In the genomic region with DNA sequence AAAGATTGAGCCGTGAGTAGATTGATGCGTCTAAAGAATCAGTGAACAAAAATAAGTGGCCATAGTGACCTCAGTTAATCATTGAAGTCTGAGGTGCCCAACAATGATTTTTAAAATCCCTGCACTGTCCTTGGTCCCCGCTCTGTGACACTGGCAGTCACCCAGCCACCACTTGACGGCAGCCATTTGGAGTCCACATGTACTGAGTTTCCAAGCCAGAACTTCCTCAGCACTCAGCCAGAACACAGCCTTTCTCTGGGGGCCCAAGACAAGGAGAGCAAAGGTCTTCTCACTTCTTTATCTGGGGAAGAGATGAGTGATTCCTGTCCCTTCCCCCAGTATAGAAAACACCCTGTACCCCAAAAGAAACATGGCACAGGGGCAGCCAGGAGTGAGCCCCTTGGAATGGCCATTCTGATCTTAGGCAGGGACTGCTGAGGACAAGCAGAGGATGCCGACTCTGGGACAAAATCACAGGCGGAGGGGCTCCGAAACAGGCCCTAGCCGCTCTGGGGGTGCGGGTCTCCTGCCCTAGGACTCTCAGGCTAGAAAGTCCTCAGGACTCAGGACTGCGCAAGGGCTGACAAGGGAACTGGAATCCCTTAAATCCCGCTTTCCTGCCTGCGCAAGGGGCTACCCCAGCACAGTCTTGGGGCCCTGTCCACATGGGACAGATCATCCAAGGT, we compare ENCODE assay signal across 14 cellular contexts. TPM values are rescaled to one million over a fixed set of nuclear protein-coding genes. Genes with fewer than 3 reads are reported as not detected.
DNase-seq lines count a peak whose midpoint lies in the region; ATAC-seq and TF ChIP-seq lines count a peak whose summit lies in the region.
"Had no signal": no experiment of that assay in that cellular context is flagged by ENCODE, and none has a peak within 500 bp of the region (broad histone marks: within the 10 kb centered on the region; RNA-seq: fewer than 3 reads in every experiment).

No MANE protein-coding gene starts in this region.

- H3K4me1 Mint-ChIP-seq in MCF 10A (ENCODE audit: insufficient read depth, unreplicated experiment) (peaks cover 12% of the 10 kb centered on the region), naive B cell (peaks cover 6 to 9% (median 7%) of the 10 kb centered on the region in 3 donors)

- H3K36me3 ChIP-seq in breast epithelium (no peaks in the 10 kb centered on the region), esophagus squamous epithelium (peaks cover 0 to 47% (median 0%) of the 10 kb centered on the region in 3 donors)
- H3K36me3 ChIP-seq: Peyer's patch, prostate gland had no signal

- no TSS peak for BruUV-seq in MCF 10A (replicated peaks; lab: Mats Ljungman, UMichigan)

- DNase-seq in breast epithelium (ENCODE audit: low spot score in 2 of 2) = no peak
- DNase-seq in MCF 10A (ENCODE audit: unreplicated experiment) = no peak
- DNase-seq in esophagus squamous epithelium (lab: John Stamatoyannopoulos, UW) = no peak
- DNase-seq in naive B cell = no peak
- DNase-seq in dedifferentiated amniotic fluid mesenchymal stem cell (ENCODE audit: extremely low spot score) = no peak
- DNase-seq in stimulated activated CD4-positive, alpha-beta T cell treated with anti-CD3 and anti-CD28 coated beads, Interleukin-4, amount 100 ng/mL, for 24 hours = no peak
- DNase-seq: DND-41, foreskin keratinocyte had no signal

- POLR2A ChIA-PET in MCF 10A (lab: Yijun Ruan, JAX) = no interaction called here

- H3K9me3 ChIP-seq in breast epithelium (no peaks in the 10 kb centered on the region), esophagus squamous epithelium (no peaks in the 10 kb centered on the region)
- H3K9me3 ChIP-seq: Peyer's patch, prostate gland had no signal

- no peak for ATAC-seq in naive B cell (ENCODE audit: low read depth in 2 of 2)
- ATAC-seq in GM18870 (IDR thresholded peaks at IDR 0.05; ENCODE audit: unreplicated experiment) = no peak
- ATAC-seq in GM18907 (IDR thresholded peaks at IDR 0.05; ENCODE audit: unreplicated experiment) = no peak

- H3K27ac Mint-ChIP-seq in MCF 10A (ENCODE audit: low read depth, unreplicated experiment) (no peak overlapping the region), naive B cell (peak overlapping the region in 2 of 6 donors; percentile 33 to 63)

- 88 to 92% methylated on average over 3 of the region's 12 CpGs for WGBS in esophagus squamous epithelium, 2 donors

- H3K9me3 Mint-ChIP-seq in MCF 10A (ENCODE audit: unreplicated experiment) = no peaks in the 10 kb centered on the region
- H3K9me3 Mint-ChIP-seq in naive B cell = no peaks in the 10 kb centered on the region

- H3K27me3 Mint-ChIP-seq in MCF 10A (ENCODE audit: insufficient read depth, unreplicated experiment) = no peaks in the 10 kb centered on the region
- peaks cover 23 to 40% (median 29%) of the 10 kb centered on the region in 3 donors for H3K27me3 Mint-ChIP-seq in naive B cell

- no peak overlapping the region for H3K4me3 Mint-ChIP-seq in MCF 10A (ENCODE audit: unreplicated experiment)
- peak overlapping the region; percentile 29 to 84 (median 63) for H3K4me3 Mint-ChIP-seq in naive B cell

- H3K4me1 ChIP-seq in breast epithelium (peaks cover 6 to 16% of the 10 kb centered on the region in 2 donors), esophagus squamous epithelium (peaks cover 34 to 96% (median 42%) of the 10 kb centered on the region in 3 donors)

- intact Hi-C loops in breast epithelium (cut with DNase I; ENCODE audit: low total_unique reads) (no loop called here), MCF 10A (cut with micrococcal nuclease) (no loop called here), esophagus squamous epithelium (cut with DNase I) (no loop called here)

- no peak for TF ChIP-seq CTCF in breast epithelium (IDR thresholded peaks at IDR 0.05)
- no peak for TF ChIP-seq CTCF in MCF 10A (IDR thresholded peaks at IDR 0.05; ENCODE audit: unreplicated experiment)
- TF ChIP-seq CTCF in esophagus squamous epithelium (IDR thresholded peaks at IDR 0.05) = no peak

- peak overlapping the region; percentile 19 to 40 for H3K27ac ChIP-seq in breast epithelium
- peak overlapping the region in 3 of 4 donors; percentile 75 to 88 (median 87) for H3K27ac ChIP-seq in esophagus squamous epithelium
- H3K27ac ChIP-seq: foreskin keratinocyte, Peyer's patch had no signal

- TF ChIP-seq POLR2A in breast epithelium (IDR thresholded peaks at IDR 0.05) = no peak
- no peak for TF ChIP-seq POLR2A in esophagus squamous epithelium (IDR thresholded peaks at IDR 0.05)

- H3K36me3 Mint-ChIP-seq in MCF 10A (ENCODE audit: insufficient read depth, unreplicated experiment) = peaks cover 22% of the 10 kb centered on the region
- H3K36me3 Mint-ChIP-seq in naive B cell = no peaks in the 10 kb centered on the region

- CTCF ChIA-PET in MCF 10A (lab: Yijun Ruan, JAX) = interaction anchor here (1.7 kb wide), 1 partner anchor 23 kb away, joined by 12 read pairs; no protein-coding TSS in a partner anchor

- H3K27me3 ChIP-seq in breast epithelium (no peaks in the 10 kb centered on the region), esophagus squamous epithelium (peaks cover 0 to 38% (median 0%) of the 10 kb centered on the region in 4 donors)
- H3K27me3 ChIP-seq: foreskin keratinocyte, Peyer's patch had no signal

- H3K4me3 ChIP-seq in breast epithelium (peak overlapping the region in 2 of 3 donors; percentile 61 to 66), esophagus squamous epithelium (peak overlapping the region in 3 of 4 donors; percentile 53 to 76 (median 60))

RNA-seq across cellular contexts. Expression of a gene that starts 12.7 kb away (rescaled TPM):
- total RNA-seq in breast epithelium = 10 to 100 TPM in 1 of 3 donors, 1 to 10 TPM in 1, under 1 TPM in 1; 0.80 to 11.0 (median 9.5) TPM
- total RNA-seq in MCF 10A (2022) = 9.3 and 9.5 TPM in 2 replicates
- total RNA-seq in esophagus squamous epithelium = 10 to 100 TPM; 31.5 to 53.5 (median 37.2) TPM
- not detected for polyA plus RNA-seq in naive B cell (ENCODE audit: low read depth in 6 of 6)
- total RNA-seq: lung microvascular endothelial cell, NCI-H460 had no signal

RNA-seq across cellular contexts. Expression of a gene that starts 31.3 kb away (rescaled TPM):
- not detected for total RNA-seq in breast epithelium
- total RNA-seq in MCF 10A (2022) = not detected in 2 replicates
- not detected for total RNA-seq in esophagus squamous epithelium
- under 1 TPM in 1 of 6 donors, not detected in 5; 0.29 TPM for polyA plus RNA-seq in naive B cell (ENCODE audit: low read depth in 6 of 6)
- total RNA-seq: foreskin keratinocyte, lung microvascular endothelial cell, NCI-H460, Peyer's patch had no signal
- polyA plus RNA-seq: foreskin keratinocyte had no signal

RNA-seq across cellular contexts. Expression of a gene that starts 56.1 kb away (rescaled TPM):
- total RNA-seq in breast epithelium = 10 to 100 TPM in 2 of 3 donors, 1 to 10 TPM in 1; 4.3 to 17.9 (median 13.6) TPM
- total RNA-seq in MCF 10A (2022) = 0.15 and 0.84 TPM in 2 replicates
- total RNA-seq in esophagus squamous epithelium = 10 to 100 TPM in 3 of 4 donors, 1 to 10 TPM in 1; 6.1 to 15.9 (median 10.4) TPM
- polyA plus RNA-seq in naive B cell (ENCODE audit: low read depth in 6 of 6) = 10 to 100 TPM; 11.4 to 22.6 (median 15.9) TPM
